8 cellular contexts compared by ENCODE assay signal in genomic region chr3:171809513-171810277, GRCh38. TPM values are rescaled to one million over a fixed set of nuclear protein-coding genes. Genes with fewer than 3 reads are reported as not detected.
DNase-seq lines count a peak whose midpoint lies in the region; ATAC-seq, FAIRE-seq and TF ChIP-seq lines count a peak whose summit lies in the region.

No MANE protein-coding gene starts in this region.

- no peak for TF ChIP-seq POLR2A in adrenal gland (IDR thresholded peaks at IDR 0.05)
- no peak for TF ChIP-seq POLR2A in prostate gland (IDR thresholded peaks at IDR 0.05)

- intact Hi-C loops in adrenal gland (cut with DNase I) (no loop called here), left ventricle myocardium superior (cut with micrococcal nuclease) (no loop called here), prostate gland (cut with DNase I) (no loop called here)

- H3K9me3 ChIP-seq in SK-N-SH: no peaks in the 10 kb centered on the region
- H3K9me3 ChIP-seq in adrenal gland (replicated peaks in 1 of 3): no peaks in the 10 kb centered on the region
- no peaks in the 10 kb centered on the region for H3K9me3 ChIP-seq in prostate gland

- H4K20me1 ChIP-seq in SK-N-SH (ENCODE audit: insufficient read depth): no peaks in the 10 kb centered on the region

- peak overlapping the region; percentile 74 for H3K9ac ChIP-seq in SK-N-SH

- peak; percentile 95 for DNase-seq in EL
- DNase-seq in HTR-8/SVneo (ENCODE audit: insufficient read length, low spot score): peak; percentile 64
- peak; percentile 78 for DNase-seq in SK-N-SH
- DNase-seq in adrenal gland: peak in 5 of 7 donors; percentile 68 to 94 (median 88)
- peak; percentile 95 for DNase-seq in left ventricle myocardium superior
- no peak for DNase-seq in prostate gland (ENCODE audit: low spot score)
- DNase-seq in NCI-H187 treated with DMSO at 0.1 percent for 48 hours (lab: John Stamatoyannopoulos, UW): no peak

- H3K4me1 ChIP-seq in SK-N-SH (ENCODE audit: control insufficient read depth in 1 of 2, insufficient read depth in 2 of 2, low read depth in 1 of 2, low read length in 1 of 2) (peaks cover 12 to 25% of the 10 kb centered on the region in 2 experiments; a peak in 3 of 4 replicates), adrenal gland (replicated peaks in 1 of 2) (peaks cover 0 to 45% of the 10 kb centered on the region in 2 donors), prostate gland (replicated peaks) (no peaks in the 10 kb centered on the region)

- FAIRE-seq in HTR-8/SVneo (lab: Jason Lieb, UNC): peak; percentile 57

- peak; percentile 9; the same call in 1 of the 2 replicates for TF ChIP-seq RAD21 in SK-N-SH (IDR thresholded peaks at IDR 0.05; ENCODE audit: low read length)

- TF ChIP-seq EP300 in SK-N-SH (IDR thresholded peaks at IDR 0.05; ENCODE audit: borderline replicate concordance in 1 of 2, low read depth in 1 of 2, low read length in 1 of 2): peak in 1 of 2 experiments; percentile 50; a peak in 1 of 4 replicates

- peak overlapping the region; percentile 91 for H3K4me2 ChIP-seq in SK-N-SH

- H3K9me2 ChIP-seq in SK-N-SH: no peaks in the 10 kb centered on the region

- H3K79me2 ChIP-seq in SK-N-SH (ENCODE audit: insufficient read depth): peaks cover 11% of the 10 kb centered on the region; the same call in 1 of the 2 replicates

- CTCF ChIA-PET in SK-N-SH (lab: Yijun Ruan, JAX): interaction anchor here (0.6 to 1.8 kb wide), 7 partner anchors 14 to 1461 kb away, joined by 3 to 10 read pairs (median 3); no protein-coding TSS in a partner anchor

- H3K4me3 ChIP-seq in SK-N-SH (ENCODE audit: low read depth in 2 of 2, low read length in 1 of 2) (peak overlapping the region; percentile 75 to 79), adrenal gland (peak overlapping the region; percentile 1 to 69 (median 58)), prostate gland (peak overlapping the region; percentile 45 to 47)

- H3K27me3 ChIP-seq in SK-N-SH (ENCODE audit: insufficient read depth) (no peaks in the 10 kb centered on the region), adrenal gland (no peaks in the 10 kb centered on the region), prostate gland (replicated peaks; ENCODE audit: insufficient read depth) (no peaks in the 10 kb centered on the region)

- 14% methylated on average over 23 of the region's 52 CpGs for WGBS in SK-N-SH (ENCODE audit: low lambda C conversion rate)
- 1 to 4% (median 1%) methylated on average over 10 to 52 of the region's 52 CpGs for WGBS in adrenal gland, 4 donors
- 2% methylated on average over 45 of the region's 52 CpGs for WGBS in prostate gland

- POLR2A ChIA-PET in SK-N-SH (lab: Yijun Ruan, JAX): no interaction called here

- H2AFZ ChIP-seq in SK-N-SH (ENCODE audit: low read depth): peak overlapping the region; percentile 80

- peaks cover 22% of the 10 kb centered on the region for H3F3A ChIP-seq in SK-N-SH (replicated peaks; ENCODE audit: insufficient read depth)

- TF ChIP-seq CTCF in SK-N-SH (IDR thresholded peaks at IDR 0.05) (no peak), adrenal gland (IDR thresholded peaks at IDR 0.05) (peak in 1 of 6 experiments; percentile 13), prostate gland (IDR thresholded peaks at IDR 0.05) (peak in 1 of 4 experiments; percentile 5)

- peak overlapping the region; percentile 12 to 95 for H3K27ac ChIP-seq in SK-N-SH (ENCODE audit: low read depth in 2 of 2, low read length in 1 of 2)
- peak overlapping the region; percentile 82 to 96 (median 94) for H3K27ac ChIP-seq in adrenal gland
- H3K27ac ChIP-seq in prostate gland: peak overlapping the region; percentile 65 to 79

- H3K36me3 ChIP-seq in SK-N-SH (replicated peaks in 1 of 2; ENCODE audit: control insufficient read depth in 1 of 2, insufficient read depth in 2 of 2, low read length in 1 of 2) (no peaks in the 10 kb centered on the region), adrenal gland (replicated peaks in 1 of 2) (no peaks in the 10 kb centered on the region), prostate gland (no peaks in the 10 kb centered on the region)

- ATAC-seq in GM21390 (IDR thresholded peaks at IDR 0.05; ENCODE audit: unreplicated experiment) (peak; percentile 60), left ventricle myocardium superior (peak; percentile 85)

TF ChIP-seq in SK-N-SH, 30 proteins besides CTCF, POLR2A, EP300 and RAD21:
- TF ChIP-seq USF1 (IDR thresholded peaks at IDR 0.05; ENCODE audit: borderline replicate concordance, low read depth): 0 out of 2 replicates have a peak, but pooled peaks have one; percentile 17
- TF ChIP-seq SIN3A (IDR thresholded peaks at IDR 0.05; ENCODE audit: borderline replicate concordance, low read depth, low read length): peak; percentile 53; the same call in 1 of the 2 replicates
- TF ChIP-seq, protein P1, sequence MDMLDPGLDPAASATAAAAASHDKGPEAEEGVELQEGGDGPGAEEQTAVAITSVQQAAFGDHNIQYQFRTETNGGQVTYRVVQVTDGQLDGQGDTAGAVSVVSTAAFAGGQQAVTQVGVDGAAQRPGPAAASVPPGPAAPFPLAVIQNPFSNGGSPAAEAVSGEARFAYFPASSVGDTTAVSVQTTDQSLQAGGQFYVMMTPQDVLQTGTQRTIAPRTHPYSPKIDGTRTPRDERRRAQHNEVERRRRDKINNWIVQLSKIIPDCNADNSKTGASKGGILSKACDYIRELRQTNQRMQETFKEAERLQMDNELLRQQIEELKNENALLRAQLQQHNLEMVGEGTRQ (IDR thresholded peaks at IDR 0.05; ENCODE audit: borderline replicate concordance, low read depth, low read length): no peak
- no peak for TF ChIP-seq POLR2AphosphoS5 (IDR thresholded peaks at IDR 0.05; ENCODE audit: low read depth, low read length)
- no peak for TF ChIP-seq RXRA (IDR thresholded peaks at IDR 0.05; ENCODE audit: borderline replicate concordance, low read depth)
- no peak for TF ChIP-seq CHD2 (IDR thresholded peaks at IDR 0.05; ENCODE audit: low read length, partially characterized antibody)
- TF ChIP-seq RFX5 (IDR thresholded peaks at IDR 0.05; ENCODE audit: low read length): no peak
- no peak for TF ChIP-seq TAF1 (IDR thresholded peaks at IDR 0.05; ENCODE audit: borderline replicate concordance, low read depth, low read length)
- TF ChIP-seq SMC3 (IDR thresholded peaks at IDR 0.05; ENCODE audit: low read depth, low read length): no peak
- TF ChIP-seq, protein P2, sequence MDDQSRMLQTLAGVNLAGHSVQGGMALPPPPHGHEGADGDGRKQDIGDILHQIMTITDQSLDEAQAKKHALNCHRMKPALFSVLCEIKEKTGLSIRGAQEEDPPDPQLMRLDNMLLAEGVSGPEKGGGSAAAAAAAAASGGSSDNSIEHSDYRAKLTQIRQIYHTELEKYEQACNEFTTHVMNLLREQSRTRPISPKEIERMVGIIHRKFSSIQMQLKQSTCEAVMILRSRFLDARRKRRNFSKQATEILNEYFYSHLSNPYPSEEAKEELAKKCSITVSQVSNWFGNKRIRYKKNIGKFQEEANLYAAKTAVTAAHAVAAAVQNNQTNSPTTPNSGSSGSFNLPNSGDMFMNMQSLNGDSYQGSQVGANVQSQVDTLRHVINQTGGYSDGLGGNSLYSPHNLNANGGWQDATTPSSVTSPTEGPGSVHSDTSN (IDR thresholded peaks at IDR 0.05): peak; percentile 22; the same call in 1 of the 2 replicates
- peak; percentile 62; the same call in 1 of the 2 replicates for TF ChIP-seq MXI1 (IDR thresholded peaks at IDR 0.05; ENCODE audit: low read depth, low read length)
- TF ChIP-seq ELF1 (IDR thresholded peaks at IDR 0.05): peak; percentile 51; the same call in 1 of the 2 replicates
- TF ChIP-seq NFIC (IDR thresholded peaks at IDR 0.05; ENCODE audit: borderline replicate concordance): peak; percentile 57
- peak; percentile 63 for TF ChIP-seq NRF1 (IDR thresholded peaks at IDR 0.05; ENCODE audit: low read depth, low read length)
- TF ChIP-seq FOSL2 (IDR thresholded peaks at IDR 0.05; ENCODE audit: borderline replicate concordance, low read depth): 0 out of 2 replicates have a peak, but pooled peaks have one; percentile 12
- TF ChIP-seq, protein P3, sequence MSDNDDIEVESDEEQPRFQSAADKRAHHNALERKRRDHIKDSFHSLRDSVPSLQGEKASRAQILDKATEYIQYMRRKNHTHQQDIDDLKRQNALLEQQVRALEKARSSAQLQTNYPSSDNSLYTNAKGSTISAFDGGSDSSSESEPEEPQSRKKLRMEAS (IDR thresholded peaks at IDR 0.05; ENCODE audit: low read depth): peak; percentile 91
- no peak for TF ChIP-seq YY1 (IDR thresholded peaks at IDR 0.05; ENCODE audit: low read depth)

RNA-seq across cellular contexts. Expression of gene PLD1, which starts 0.6 kb away (rescaled TPM):
- polyA plus RNA-seq in SK-N-SH (2012; rRNA removed) (6.2 and 7.9 TPM in 2 replicates), adrenal gland (10 to 100 TPM; 25.7 to 79.8 (median 36.5) TPM)
- polyA plus RNA-seq in SK-N-SH (2012; cell fraction: cytosol; rRNA removed): 5.5 and 5.8 TPM in 2 replicates
- 11.4 and 26.4 TPM in 2 replicates for polyA plus RNA-seq in SK-N-SH (2012; cell fraction: nucleus; rRNA removed)
- total RNA-seq in adrenal gland (100 to 1,000 TPM in 6 of 8 donors, 10 to 100 TPM in 2; 60.3 to 178 (median 126) TPM), left ventricle myocardium superior (75.1 TPM), prostate gland (10 to 100 TPM; 12.8 to 15.8 TPM)

RNA-seq across cellular contexts. Expression of gene TMEM212, which starts 33.5 kb away (rescaled TPM):
- not detected in 2 replicates for polyA plus RNA-seq in SK-N-SH (2012; rRNA removed)
- not detected in 2 replicates for polyA plus RNA-seq in SK-N-SH (2012; cell fraction: cytosol; rRNA removed)
- not detected in 2 replicates for polyA plus RNA-seq in SK-N-SH (2012; cell fraction: nucleus; rRNA removed)
- not detected for total RNA-seq in adrenal gland
- not detected for polyA plus RNA-seq in adrenal gland
- total RNA-seq in left ventricle myocardium superior: not detected
- total RNA-seq in prostate gland: not detected

Comparison
In these comparisons a context has a peak if more than half of its experiments do, and no peak if none do; other contexts are left out.
1. DNase-seq: peak in EL (single experiment), HTR-8/SVneo (single experiment), SK-N-SH (single experiment), adrenal gland (5 of 7) and left ventricle myocardium superior (single experiment); none in prostate gland (single experiment) and NCI-H187 treated with DMSO at 0.1 percent for 48 hours (single experiment).
2. Peak in every context shown above with its lines, with median percentiles within 50 percentile points of each other: H3K27ac ChIP-seq and H3K4me3 ChIP-seq.